In the genomic region with DNA sequence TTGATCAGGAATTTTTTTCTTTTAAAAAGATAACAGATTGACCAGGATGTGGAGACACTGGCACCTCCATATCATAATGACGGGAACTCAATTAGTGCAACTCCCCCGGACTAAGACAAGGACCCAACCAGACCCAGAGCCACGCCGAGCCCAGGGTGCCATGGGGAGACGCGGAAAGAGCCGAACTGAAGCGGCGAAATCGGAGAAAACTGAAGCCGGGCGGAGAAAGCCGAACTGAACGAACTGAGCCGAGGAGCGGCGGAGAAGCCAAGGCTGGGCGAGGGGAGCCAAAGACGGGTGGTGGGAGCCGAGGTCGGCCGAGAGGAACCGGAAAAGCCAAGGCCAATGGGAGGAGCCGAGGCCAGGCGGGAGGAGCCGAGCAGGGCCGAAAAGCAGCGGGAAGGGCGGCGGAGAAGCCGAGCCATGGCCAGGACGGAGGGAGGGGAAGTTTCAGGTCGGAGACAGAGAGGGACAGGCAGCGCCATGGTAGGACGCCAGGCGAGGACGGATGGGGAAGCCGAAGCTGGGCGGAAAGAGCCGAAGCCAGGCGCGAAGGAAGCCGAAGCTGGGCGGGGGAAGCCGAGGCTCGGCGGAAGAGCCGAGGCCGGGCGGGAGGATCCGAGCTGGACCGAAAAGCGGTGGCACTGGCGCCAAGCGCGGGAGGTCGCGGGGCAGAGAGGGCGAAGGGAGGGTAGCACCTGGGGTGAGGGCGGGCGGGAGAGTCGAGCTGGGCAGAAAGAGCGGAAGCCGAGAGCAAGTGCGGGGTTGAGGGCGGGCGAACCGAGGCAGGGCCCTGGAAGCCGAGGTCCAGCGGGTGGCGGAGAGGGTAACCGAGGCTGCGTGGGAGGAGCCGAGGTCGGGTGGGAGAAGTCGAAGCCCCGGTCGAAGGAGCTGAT, we compare ENCODE assay signal across 8 cellular contexts.
A peak's percentile ranks its signal among the peaks of the same experiment; 100 is the strongest.
DNase-seq lines count a peak whose midpoint lies in the region; ATAC-seq and TF ChIP-seq lines count a peak whose summit lies in the region.

No MANE protein-coding gene starts in this region.

- no peak for TF ChIP-seq CTCF in AG10803 (conservative IDR thresholded peaks at IDR 0.05; ENCODE audit: low read length)

- peak overlapping the region; percentile 87 for H3K4me3 Mint-ChIP-seq in central memory CD8-positive, alpha-beta T cell

- DNase-seq in AG10803 (ENCODE audit: low read depth) (peak; percentile 91), NCI-H345 (lab: John Stamatoyannopoulos, UW) (peak; percentile 89), islet precursor cell (peak; percentile 97)
- peak; percentile 71 for DNase-seq in activated CD4-positive, CD25-positive, alpha-beta regulatory T cell treated with anti-CD3 and anti-CD28 coated beads, Interleukin-2, amount 50 U/mL, for 16 hours (ENCODE audit: low read depth, low spot score)
- DNase-seq in central memory CD8-positive, alpha-beta T cell (ENCODE audit: low spot score in 2 of 2), result peak; percentile 80 to 84
- DNase-seq in stimulated activated CD4-positive, alpha-beta T cell treated with anti-CD3 and anti-CD28 coated beads, Interleukin-12 subunit alpha, Interleukin-12 subunit beta, amount 100 ng/mL, for 24 hours (ENCODE audit: low read depth in 2 of 2), result peak; percentile 81 to 86

- H3K4me1 Mint-ChIP-seq in central memory CD8-positive, alpha-beta T cell, result peaks cover 13% of the 10 kb centered on the region

- no peaks in the 10 kb centered on the region for H3K27me3 Mint-ChIP-seq in central memory CD8-positive, alpha-beta T cell

- ATAC-seq in GM19025 (IDR thresholded peaks at IDR 0.05; ENCODE audit: low read depth, unreplicated experiment) (peak; percentile 86), HG03196 (IDR thresholded peaks at IDR 0.05; ENCODE audit: unreplicated experiment) (peak; percentile 83)
- peak; percentile 88 for ATAC-seq in central memory CD8-positive, alpha-beta T cell (replicated peaks; ENCODE audit: extremely low read depth, poor library complexity, severe bottlenecking)

- H3K36me3 Mint-ChIP-seq in central memory CD8-positive, alpha-beta T cell (ENCODE audit: insufficient read depth), result peaks cover 7% of the 10 kb centered on the region

- peaks cover 12% of the 10 kb centered on the region for H3K9me3 Mint-ChIP-seq in central memory CD8-positive, alpha-beta T cell

- H3K27ac Mint-ChIP-seq in central memory CD8-positive, alpha-beta T cell (ENCODE audit: low read depth), result peak overlapping the region; percentile 97

- peak overlapping the region; percentile 81 for H3K4me3 ChIP-seq in AG10803 (ENCODE audit: low read length)

Comparison
In these comparisons a context has a peak if more than half of its experiments do, and no peak if none do; other contexts are left out.
1. Peak in every context shown above with its lines: DNase-seq, ATAC-seq and H3K4me3 ChIP-seq.